In genomic region chr7:117212969-117213877, GRCh38 we compare ENCODE assay signal across 8 cellular contexts.
A peak's percentile ranks its signal among the peaks of the same experiment; 100 is the strongest.
DNase-seq lines count a peak whose midpoint lies in the region; ATAC-seq and TF ChIP-seq lines count a peak whose summit lies in the region.

No MANE protein-coding gene starts in this region.

- H3K4me3 ChIP-seq in liver (ENCODE audit: low read depth in 1 of 3, low read length in 3 of 3), result no peak overlapping the region

- H3K27ac ChIP-seq in liver (ENCODE audit: low read depth in 1 of 2, low read length in 2 of 2), result no peak overlapping the region

- H3K9ac ChIP-seq in liver (ENCODE audit: low read depth in 1 of 2, low read length in 2 of 2), result no peak overlapping the region

- no peaks in the 10 kb centered on the region for H3K9me3 ChIP-seq in liver (ENCODE audit: control insufficient read depth in 4 of 4, low read length in 3 of 4)

- peak; percentile 85 for TF ChIP-seq CTCF in liver (IDR thresholded peaks at IDR 0.05; ENCODE audit: low read depth, low read length, missing input control)

- peak; percentile 75 to 88 for TF ChIP-seq RAD21 in liver (IDR thresholded peaks at IDR 0.05)

- peak; percentile 81 for ATAC-seq in HG02588 (IDR thresholded peaks at IDR 0.05; ENCODE audit: unreplicated experiment)

- 82% methylated on average over 5 of the region's 5 CpGs for WGBS in liver

- H3K36me3 ChIP-seq in liver (ENCODE audit: control insufficient read depth in 4 of 4, insufficient read depth in 3 of 4, low read depth in 1 of 4, low read length in 3 of 4), result peaks cover 0 to 5% (median 1%) of the 10 kb centered on the region in 4 donors

- no peaks in the 10 kb centered on the region for H3K27me3 ChIP-seq in liver (ENCODE audit: control insufficient read depth in 4 of 4, insufficient read depth in 4 of 4, low read length in 3 of 4)

- H3K4me1 ChIP-seq in liver (ENCODE audit: control insufficient read depth in 4 of 4, insufficient read depth in 4 of 4, low read length in 3 of 4), result no peaks in the 10 kb centered on the region

- DNase-seq in SIG-M5 treated with dmso at 0.1 percent for 504 hours (lab: John Stamatoyannopoulos, UW; ENCODE audit: unreplicated experiment), result peak; percentile 31
- no peak for DNase-seq in SIG-M5 (lab: John Stamatoyannopoulos, UW)
- DNase-seq in NCI-H1092 treated with DMSO at 0.1 percent for 48 hours (lab: John Stamatoyannopoulos, UW), result peak; percentile 48
- peak; percentile 18 for DNase-seq in UCSD-AML1 (lab: John Stamatoyannopoulos, UW; ENCODE audit: unreplicated experiment)
- peak; percentile 38 for DNase-seq in cerebellar cortex (ENCODE audit: low spot score)
- peak; percentile 10 for DNase-seq in stimulated activated CD8-positive, alpha-beta memory T cell treated with anti-CD3 and anti-CD28 coated beads, Interleukin-15, amount 100 ng/mL, for 24 hours (ENCODE audit: low read depth)

TF ChIP-seq in liver, 16 proteins besides CTCF, POLR2A, EP300 and RAD21:
- TF ChIP-seq REST (IDR thresholded peaks at IDR 0.05) (no peak), ATF3 (IDR thresholded peaks at IDR 0.05) (no peak), GABPA (IDR thresholded peaks at IDR 0.05 in 1 of 2, conservative IDR thresholded peaks at IDR 0.05 in 1 of 2) (no peak), MAX (IDR thresholded peaks at IDR 0.05) (no peak), FOXA2 (IDR thresholded peaks at IDR 0.05) (no peak), RXRA (IDR thresholded peaks at IDR 0.05) (no peak), JUND (IDR thresholded peaks at IDR 0.05) (no peak), YY1 (IDR thresholded peaks at IDR 0.05) (no peak), HNF4G (IDR thresholded peaks at IDR 0.05) (no peak), FOXA1 (IDR thresholded peaks at IDR 0.05) (no peak), SP1 (IDR thresholded peaks at IDR 0.05) (no peak), EGR1 (IDR thresholded peaks at IDR 0.05; ENCODE audit: low read depth in 2 of 2) (no peak), HNF4A (conservative IDR thresholded peaks at IDR 0.05) (no peak)
